8 cellular contexts compared by ENCODE assay signal in genomic region chr1:35641233-35641866, GRCh38. TPM values are rescaled to one million over a fixed set of nuclear protein-coding genes. Genes with fewer than 3 reads are reported as not detected.
DNase-seq lines count a peak whose midpoint lies in the region; ATAC-seq, FAIRE-seq and TF ChIP-seq lines count a peak whose summit lies in the region.

PSMB2 (minus strand) TSS chr1:35641526; CDS start chr1:35641432, 94 bp downstream.

- intact Hi-C loops in uterus (cut with DNase I; ENCODE audit: low total_unique reads): no loop called here

- H3K4me1 ChIP-seq in uterus: peaks cover 0 to 14% of the 10 kb centered on the region in 2 donors

- FAIRE-seq in GM18507 (lab: Jason Lieb, UNC): peak; percentile 97

- ATAC-seq in HG02981 (IDR thresholded peaks at IDR 0.05; ENCODE audit: unreplicated experiment): peak; percentile 82

- peak within 1 kb of the TSS; percentile 90 to 91 for H3K27ac ChIP-seq in uterus

- H3K36me3 ChIP-seq in uterus: no peaks in the 10 kb centered on the region

- H3K4me3 ChIP-seq in uterus: peak within 1 kb of the TSS; percentile 84 to 94

- peak; percentile 54 to 58 for TF ChIP-seq POLR2A in uterus (IDR thresholded peaks at IDR 0.05)

- TF ChIP-seq CTCF in uterus (IDR thresholded peaks at IDR 0.05): peak in 1 of 4 experiments; percentile 21

- DNase-seq in GM18507 (ENCODE audit: extremely low spot score, insufficient read length, low read depth) (peak; percentile 90), NCI-H2081 treated with DMSO at 0.1 percent for 48 hours (lab: John Stamatoyannopoulos, UW) (peak; percentile 96), T1000 (lab: John Stamatoyannopoulos, UW) (peak; percentile 90), astrocyte of the hippocampus (ENCODE audit: low read depth, low spot score) (peak; percentile 98), hepatic stellate cell (ENCODE audit: low spot score) (peak; percentile 88), putamen (ENCODE audit: low spot score) (peak; percentile 91), uterus (peak; percentile 94 to 95)

- no peaks in the 10 kb centered on the region for H3K9me3 ChIP-seq in uterus

- H3K27me3 ChIP-seq in uterus: no peaks in the 10 kb centered on the region

RNA-seq across cellular contexts. Expression of gene PSMB2, which starts in this region (rescaled TPM):
- total RNA-seq in uterus: 10 to 100 TPM in 3 of 4 donors, 1 to 10 TPM in 1; 4.9 to 40.2 (median 27.2) TPM

Comparison
In these comparisons a context has a peak if more than half of its experiments do, and no peak if none do; other contexts are left out.
1. Peak in every context shown above with its lines: DNase-seq, ATAC-seq, H3K4me3 ChIP-seq and H3K27ac ChIP-seq.